8 cellular contexts compared by ENCODE assay signal in the genomic region with DNA sequence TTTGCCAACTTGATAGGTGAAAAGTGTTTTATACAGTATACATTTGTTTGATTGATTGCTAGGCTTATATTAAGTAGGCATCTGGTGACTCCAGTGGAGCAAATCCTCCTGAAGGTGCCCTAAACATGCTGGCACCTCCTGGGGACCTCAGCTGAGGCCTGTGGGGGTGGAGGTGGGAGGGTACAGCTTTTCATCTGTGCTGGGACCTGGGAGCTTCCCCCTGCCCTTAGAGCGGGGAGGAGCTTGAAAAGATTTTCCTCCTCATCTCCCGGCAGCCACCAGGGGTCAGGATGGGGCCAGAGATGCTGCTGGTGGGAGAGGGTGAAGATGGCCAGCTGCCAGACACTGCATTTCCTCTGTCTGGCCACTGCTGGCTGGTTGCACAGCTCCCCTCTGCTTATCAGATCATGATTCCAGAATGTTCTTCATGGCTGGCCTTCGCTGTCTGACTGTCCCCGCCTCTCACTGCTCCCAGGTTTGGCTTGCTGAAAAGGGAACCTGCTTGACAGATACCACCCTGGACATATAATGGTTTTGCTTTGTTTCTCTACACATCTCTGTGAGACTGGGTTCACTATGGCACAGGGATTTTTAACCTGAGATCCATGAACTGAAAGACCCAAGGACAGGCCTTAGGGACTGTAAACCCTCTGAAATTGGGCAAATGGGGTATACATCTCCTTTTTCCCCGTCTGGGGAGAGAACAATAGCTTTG. TPM values are rescaled to one million over a fixed set of nuclear protein-coding genes. Genes with fewer than 3 reads are reported as not detected.
DNase-seq lines count a peak whose midpoint lies in the region; ATAC-seq and TF ChIP-seq lines count a peak whose summit lies in the region.

No MANE protein-coding gene starts in this region.

- no peaks in the 10 kb centered on the region for H3K27me3 ChIP-seq in CD8-positive, alpha-beta memory T cell (ENCODE audit: insufficient read depth, low read length, poor library complexity, severe bottlenecking)
- no peaks in the 10 kb centered on the region for H3K27me3 ChIP-seq in lower lobe of right lung (ENCODE audit: low read depth)

- no peaks in the 10 kb centered on the region for H3K9me3 Mint-ChIP-seq in CD8-positive, alpha-beta memory T cell
- H3K9me3 Mint-ChIP-seq in dendritic cell treated with granulocyte-macrophage colony-stimulating factor and Interleukin-4, amounts not matched to agents 40 ng/mL and 50 ng/mL, for 4 days, result no peaks in the 10 kb centered on the region

- H3K36me3 Mint-ChIP-seq in CD8-positive, alpha-beta memory T cell, result no peaks in the 10 kb centered on the region
- no peaks in the 10 kb centered on the region for H3K36me3 Mint-ChIP-seq in dendritic cell treated with granulocyte-macrophage colony-stimulating factor and Interleukin-4, amounts not matched to agents 40 ng/mL and 50 ng/mL, for 4 days (ENCODE audit: low read depth)

- CTCF ChIA-PET in CD8-positive, alpha-beta memory T cell (lab: Charles Lee), result interaction anchor here (0.6 to 3.4 kb wide), 22 partner anchors 8 to 364 kb away, joined by 3 to 28 read pairs (median 3); a partner anchor contains a TSS

- H3K27ac Mint-ChIP-seq in CD8-positive, alpha-beta memory T cell, result peak overlapping the region in 2 of 8 donors; percentile 58 to 60
- H3K27ac Mint-ChIP-seq in dendritic cell treated with granulocyte-macrophage colony-stimulating factor and Interleukin-4, amounts not matched to agents 40 ng/mL and 50 ng/mL, for 4 days, result peak overlapping the region; percentile 60

- H3K9me3 ChIP-seq in CD8-positive, alpha-beta memory T cell (ENCODE audit: low read length), result no peaks in the 10 kb centered on the region
- no peaks in the 10 kb centered on the region for H3K9me3 ChIP-seq in lower lobe of right lung

- no peaks in the 10 kb centered on the region for H3K36me3 ChIP-seq in CD8-positive, alpha-beta memory T cell (ENCODE audit: insufficient read depth, low read length)
- no peaks in the 10 kb centered on the region for H3K36me3 ChIP-seq in lower lobe of right lung

- H3K4me1 ChIP-seq in CD8-positive, alpha-beta memory T cell (ENCODE audit: insufficient read depth, low read length), result peaks cover 9% of the 10 kb centered on the region
- H3K4me1 ChIP-seq in lower lobe of right lung, result peaks cover 7% of the 10 kb centered on the region

- ATAC-seq in GM19467 (IDR thresholded peaks at IDR 0.05; ENCODE audit: unreplicated experiment) (peak; percentile 96), HG03571 (IDR thresholded peaks at IDR 0.05; ENCODE audit: unreplicated experiment) (peak; percentile 98), lower lobe of right lung (peak; percentile 99)

- POLR2A ChIA-PET in CD8-positive, alpha-beta memory T cell (lab: Charles Lee), result interaction anchor here (0.5 kb wide), 1 partner anchor 520 kb away, joined by 4 read pairs; no protein-coding TSS in a partner anchor

- no peak overlapping the region for H3K27ac ChIP-seq in CD8-positive, alpha-beta memory T cell (ENCODE audit: low read depth, low read length)
- H3K27ac ChIP-seq in lower lobe of right lung, result no peak overlapping the region

- TF ChIP-seq CTCF in lower lobe of right lung (IDR thresholded peaks at IDR 0.05), result peak; percentile 88

- peaks cover 13 to 22% of the 10 kb centered on the region in 2 donors for H3K27me3 Mint-ChIP-seq in CD8-positive, alpha-beta memory T cell
- peaks cover 24% of the 10 kb centered on the region for H3K27me3 Mint-ChIP-seq in dendritic cell treated with granulocyte-macrophage colony-stimulating factor and Interleukin-4, amounts not matched to agents 40 ng/mL and 50 ng/mL, for 4 days

- DNase-seq in CD8-positive, alpha-beta memory T cell, result peak; percentile 65 to 86 (median 76)
- DNase-seq in NCI-H748 (lab: John Stamatoyannopoulos, UW; ENCODE audit: unreplicated experiment), result peak; percentile 79
- DNase-seq in activated CD4-positive, alpha-beta T cell treated with anti-CD3 and anti-CD28 coated beads, Interleukin-2, amount 50 U/mL, for 24 hours (ENCODE audit: low read depth in 1 of 2, low spot score in 1 of 2), result peak; percentile 50 to 72
- peak; percentile 94 for DNase-seq in lower lobe of right lung
- peak; percentile 53 for DNase-seq in stimulated activated CD8-positive, alpha-beta memory T cell treated with anti-CD3 and anti-CD28 coated beads, Interleukin-12 subunit alpha, Interleukin-12 subunit beta, amount 100 ng/mL, for 1 hour (ENCODE audit: low read depth)

- H3K4me3 ChIP-seq in CD8-positive, alpha-beta memory T cell (ENCODE audit: low read length), result no peak overlapping the region
- no peak overlapping the region for H3K4me3 ChIP-seq in lower lobe of right lung

- H3K4me3 Mint-ChIP-seq in CD8-positive, alpha-beta memory T cell, result peak overlapping the region in 1 of 7 donors; percentile 20
- no peak overlapping the region for H3K4me3 Mint-ChIP-seq in dendritic cell treated with granulocyte-macrophage colony-stimulating factor and Interleukin-4, amounts not matched to agents 40 ng/mL and 50 ng/mL, for 4 days

- peaks cover 3 to 8% (median 7%) of the 10 kb centered on the region in 3 donors for H3K4me1 Mint-ChIP-seq in CD8-positive, alpha-beta memory T cell
- H3K4me1 Mint-ChIP-seq in dendritic cell treated with granulocyte-macrophage colony-stimulating factor and Interleukin-4, amounts not matched to agents 40 ng/mL and 50 ng/mL, for 4 days (ENCODE audit: low read depth), result peaks cover 13% of the 10 kb centered on the region

- intact Hi-C loops in dendritic cell treated with granulocyte-macrophage colony-stimulating factor and Interleukin-4, amounts not matched to agents 40 ng/mL and 50 ng/mL, for 4 days (cut with micrococcal nuclease), result loop anchor here (1.0 to 2.0 kb wide), 2 partner anchors 321 to 340 kb away; no protein-coding TSS in a partner anchor
- intact Hi-C loops in lower lobe of right lung (cut with DNase I), result no loop called here

RNA-seq across cellular contexts. Expression of a gene that starts 10.5 kb away (rescaled TPM):
- total RNA-seq in CD8-positive, alpha-beta memory T cell, result 1 to 10 TPM; 1.8 TPM
- not detected for polyA plus RNA-seq in CD8-positive, alpha-beta memory T cell
- total RNA-seq in lower lobe of right lung, result 5.1 TPM

RNA-seq across cellular contexts. Expression of a gene that starts 21.4 kb away (rescaled TPM):
- 100 to 1,000 TPM; 152 to 154 TPM for total RNA-seq in CD8-positive, alpha-beta memory T cell
- 80.8 TPM for polyA plus RNA-seq in CD8-positive, alpha-beta memory T cell
- 146 TPM for total RNA-seq in lower lobe of right lung

RNA-seq across cellular contexts. Expression of a gene that starts 33.0 kb away (rescaled TPM):
- total RNA-seq in CD8-positive, alpha-beta memory T cell, result 10 to 100 TPM; 13.4 TPM
- polyA plus RNA-seq in CD8-positive, alpha-beta memory T cell, result 10.7 TPM
- total RNA-seq in lower lobe of right lung, result 19.1 TPM

RNA-seq across cellular contexts. Expression of a gene that starts 37.5 kb away (rescaled TPM):
- 1 to 10 TPM; 2.4 to 2.5 TPM for total RNA-seq in CD8-positive, alpha-beta memory T cell
- not detected for polyA plus RNA-seq in CD8-positive, alpha-beta memory T cell
- 5.1 TPM for total RNA-seq in lower lobe of right lung

RNA-seq across cellular contexts. Expression of a gene that starts 47.1 kb away (rescaled TPM):
- total RNA-seq in CD8-positive, alpha-beta memory T cell, result 1 to 10 TPM; 3.0 to 3.1 TPM
- polyA plus RNA-seq in CD8-positive, alpha-beta memory T cell, result not detected
- 1.2 TPM for total RNA-seq in lower lobe of right lung
